Comparison of ENCODE assay signal across 13 cellular contexts in the genomic region with DNA sequence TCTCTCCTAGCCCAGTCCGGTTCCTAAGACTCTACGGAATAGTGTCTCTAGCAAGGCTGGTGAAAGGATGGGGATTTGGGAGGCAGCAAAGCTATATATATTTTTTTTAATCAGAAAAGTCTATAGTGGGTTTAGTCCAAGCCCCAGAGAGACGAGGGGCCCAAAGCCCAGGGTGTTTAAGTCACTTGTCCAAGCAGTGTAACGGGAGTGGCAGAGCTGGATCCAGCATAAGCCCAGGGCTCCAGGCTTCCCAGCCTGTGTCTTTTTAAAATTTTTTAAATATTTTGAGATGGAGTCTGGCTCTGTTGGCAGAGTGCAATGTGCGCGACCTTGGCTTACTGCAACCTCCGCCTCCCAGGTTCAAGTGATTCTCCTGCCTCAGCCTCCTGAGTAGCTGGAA. TPM values are rescaled to one million over a fixed set of nuclear protein-coding genes. Genes with fewer than 3 reads are reported as not detected.
DNase-seq lines count a peak whose midpoint lies in the region; ATAC-seq and TF ChIP-seq lines count a peak whose summit lies in the region.
"Had no signal": no experiment of that assay in that cellular context is flagged by ENCODE, and none has a peak within 500 bp of the region (broad histone marks: within the 10 kb centered on the region; RNA-seq: fewer than 3 reads in every experiment).

No MANE protein-coding gene starts in this region.

- H3K4me2 ChIP-seq in mesenchymal stem cell (ENCODE audit: low read length, poor library complexity, severe bottlenecking): no peak overlapping the region

- ATAC-seq in heart right ventricle (no peak), sciatic nerve (no peak), HG02759 (IDR thresholded peaks at IDR 0.05; ENCODE audit: unreplicated experiment) (no peak)
- no peak for ATAC-seq in activated naive CD4-positive, alpha-beta T cell treated with anti-CD3 and anti-CD28 coated beads, Interleukin-2, amount 50 U/mL, for 72 hours

- peak overlapping the region; percentile 67 for H4K91ac ChIP-seq in mesenchymal stem cell (ENCODE audit: low read length)

- H2BK15ac ChIP-seq in mesenchymal stem cell (ENCODE audit: low read depth, poor library complexity, severe bottlenecking): no peak overlapping the region

- H3K9me3 ChIP-seq in heart right ventricle (no peaks in the 10 kb centered on the region), mesenchymal stem cell (ENCODE audit: control insufficient read depth, low read length) (no peaks in the 10 kb centered on the region)
- H3K9me3 ChIP-seq: HAP-1 had no signal

- WGBS in heart right ventricle, 2 donors: 97 to 98% methylated on average over 7 of the region's 7 CpGs
- WGBS in mesenchymal stem cell: 97% methylated on average over 7 of the region's 7 CpGs

- H3K14ac ChIP-seq in mesenchymal stem cell (ENCODE audit: low read length in 2 of 2): no peak overlapping the region

- no peak for TF ChIP-seq CTCF in heart right ventricle (IDR thresholded peaks at IDR 0.05)

- H3K4ac ChIP-seq in mesenchymal stem cell (ENCODE audit: low read depth in 1 of 2, low read length in 2 of 2): no peak overlapping the region

- peak overlapping the region in 1 of 2 experiments; percentile 81 for H3K18ac ChIP-seq in mesenchymal stem cell (ENCODE audit: low read depth in 1 of 2, low read length in 2 of 2)

- no peak overlapping the region for H2AFZ ChIP-seq in mesenchymal stem cell (ENCODE audit: low read depth, low read length)

- no peak overlapping the region for H3K27ac ChIP-seq in heart right ventricle
- no peak overlapping the region for H3K27ac ChIP-seq in mesenchymal stem cell (ENCODE audit: low read length, poor library complexity, severe bottlenecking)

- no peak overlapping the region for H3K23ac ChIP-seq in mesenchymal stem cell (ENCODE audit: low read length in 2 of 2)

- H4K8ac ChIP-seq in mesenchymal stem cell (ENCODE audit: low read length): peak overlapping the region; percentile 64

- no peak overlapping the region for H3K9ac ChIP-seq in mesenchymal stem cell (ENCODE audit: low read length)

- H3K36me3 ChIP-seq in heart right ventricle: no peaks in the 10 kb centered on the region
- H3K36me3 ChIP-seq in mesenchymal stem cell (ENCODE audit: control insufficient read depth in 1 of 2, insufficient read depth in 2 of 2, low read depth in 1 of 2, low read length in 2 of 2): no peaks in the 10 kb centered on the region
- H3K36me3 ChIP-seq: HAP-1 had no signal

- no peak overlapping the region for H2BK5ac ChIP-seq in mesenchymal stem cell (ENCODE audit: low read depth, low read length, poor library complexity, severe bottlenecking)

- no peak overlapping the region for H3K27ac Mint-ChIP-seq in activated naive CD4-positive, alpha-beta T cell treated with anti-CD3 and anti-CD28 coated beads, Interleukin-2, amount 50 U/mL, for 72 hours
- H3K27ac Mint-ChIP-seq: B cell; CD4-positive, alpha-beta memory T cell had no signal

- peaks cover 0 to 14% (median 3%) of the 10 kb centered on the region in 9 donors for H3K4me1 ChIP-seq in heart right ventricle
- H3K4me1 ChIP-seq in mesenchymal stem cell (ENCODE audit: control insufficient read depth, insufficient read depth, low read depth, low read length): peaks cover 17% of the 10 kb centered on the region
- H3K4me1 ChIP-seq: HAP-1 had no signal

- peak; percentile 29 for DNase-seq in cardiac septum (ENCODE audit: low spot score)
- DNase-seq in heart right ventricle: no peak
- no peak for DNase-seq in mesenchymal stem cell
- peak; percentile 33 for DNase-seq in sciatic nerve (ENCODE audit: low spot score)
- no peak for DNase-seq in NCI-H510A treated with DMSO at 0.1 percent for 48 hours (lab: John Stamatoyannopoulos, UW)
- no peak for DNase-seq in activated naive CD4-positive, alpha-beta T cell treated with anti-CD3 and anti-CD28 coated beads, Interleukin-2, amount 50 U/mL, for 72 hours (ENCODE audit: low spot score in 2 of 2)
- DNase-seq in SW 1271 (lab: John Stamatoyannopoulos, UW): no peak
- DNase-seq: 8988T; C1 segment of cervical spinal cord; CD4-positive, alpha-beta memory T cell had no signal

- intact Hi-C loops in cardiac septum (cut with DNase I): no loop called here
- intact Hi-C loops in heart right ventricle (cut with DNase I): loop anchor here in 7 of 10 donors (10.0 kb wide), 4 partner anchors 286 to 676 kb away; no protein-coding TSS in a partner anchor
- intact Hi-C loops in sciatic nerve (cut with DNase I): loop anchor here (10.0 kb wide), 1 partner anchor 596 kb away; no protein-coding TSS in a partner anchor

- no peak overlapping the region for H2BK120ac ChIP-seq in mesenchymal stem cell (ENCODE audit: low read depth, low read length)

- no peaks in the 10 kb centered on the region for H3K79me1 ChIP-seq in mesenchymal stem cell (replicated peaks; ENCODE audit: low read length, poor library complexity, severe bottlenecking)

- H3K4me3 ChIP-seq in heart right ventricle: no peak overlapping the region
- no peak overlapping the region for H3K4me3 ChIP-seq in mesenchymal stem cell (ENCODE audit: insufficient read depth in 1 of 2, low read depth in 1 of 2, low read length in 2 of 2)
- H3K4me3 ChIP-seq: HAP-1 had no signal

- H3K9me3 Mint-ChIP-seq in activated naive CD4-positive, alpha-beta T cell treated with anti-CD3 and anti-CD28 coated beads, Interleukin-2, amount 50 U/mL, for 72 hours: no peaks in the 10 kb centered on the region

- H3K27me3 ChIP-seq in heart right ventricle (peaks cover 0 to 63% (median 22%) of the 10 kb centered on the region in 7 donors), mesenchymal stem cell (ENCODE audit: control insufficient read depth in 1 of 2, insufficient read depth in 1 of 2, low read length in 2 of 2) (peaks cover 4 to 81% of the 10 kb centered on the region in 2 experiments)

- H2BK12ac ChIP-seq in mesenchymal stem cell (ENCODE audit: low read length in 2 of 2): peak overlapping the region in 1 of 2 experiments; percentile 80

- H2AK5ac ChIP-seq in mesenchymal stem cell (ENCODE audit: low read length, severe bottlenecking): no peak overlapping the region

- no peaks in the 10 kb centered on the region for H3K36me3 Mint-ChIP-seq in activated naive CD4-positive, alpha-beta T cell treated with anti-CD3 and anti-CD28 coated beads, Interleukin-2, amount 50 U/mL, for 72 hours
- H3K36me3 Mint-ChIP-seq: CD4-positive, alpha-beta memory T cell had no signal

RNA-seq across cellular contexts. Expression of a gene that starts 6.8 kb away (rescaled TPM):
- total RNA-seq in cardiac septum (0.40 TPM), heart right ventricle (under 1 TPM in 5 of 10 donors, not detected in 5; 0.12 to 0.85 (median 0.46) TPM), sciatic nerve (0.27 TPM)
- polyA plus RNA-seq in heart right ventricle: under 1 TPM in 1 of 2 donors, not detected in 1; 0.01 TPM
- 0.26 TPM for polyA plus RNA-seq in mesenchymal stem cell (2013, experiment 1 of 2)
- polyA plus RNA-seq in mesenchymal stem cell (2013, experiment 2 of 2): 0.23 TPM
- not detected for total RNA-seq in activated naive CD4-positive, alpha-beta T cell treated with anti-CD3 and anti-CD28 coated beads, Interleukin-2, amount 50 U/mL, for 72 hours
- total RNA-seq: CD4-positive, alpha-beta memory T cell had no signal

Comparison
In these comparisons a context has a peak if more than half of its experiments do, and no peak if none do; other contexts are left out.
1. DNase-seq: peak in cardiac septum (single experiment) and sciatic nerve (single experiment); none in heart right ventricle (0 of 2), mesenchymal stem cell (single experiment), NCI-H510A treated with DMSO at 0.1 percent for 48 hours (single experiment), activated naive CD4-positive, alpha-beta T cell treated with anti-CD3 and anti-CD28 coated beads, Interleukin-2, amount 50 U/mL, for 72 hours (0 of 2) and SW 1271 (0 of 2).